ENCODE assay signal across 8 cellular contexts in genomic region chr13:32315255-32316029, GRCh38. TPM values are rescaled to one million over a fixed set of nuclear protein-coding genes. Genes with fewer than 3 reads are reported as not detected.
A peak's percentile ranks its signal among the peaks of the same experiment; 100 is the strongest.
DNase-seq lines count a peak whose midpoint lies in the region; ATAC-seq and TF ChIP-seq lines count a peak whose summit lies in the region.

Gene BRCA2 (plus strand): TSS chr13:32315508. CDS start chr13:32316461, 953 bp downstream.
A gene with protein sequence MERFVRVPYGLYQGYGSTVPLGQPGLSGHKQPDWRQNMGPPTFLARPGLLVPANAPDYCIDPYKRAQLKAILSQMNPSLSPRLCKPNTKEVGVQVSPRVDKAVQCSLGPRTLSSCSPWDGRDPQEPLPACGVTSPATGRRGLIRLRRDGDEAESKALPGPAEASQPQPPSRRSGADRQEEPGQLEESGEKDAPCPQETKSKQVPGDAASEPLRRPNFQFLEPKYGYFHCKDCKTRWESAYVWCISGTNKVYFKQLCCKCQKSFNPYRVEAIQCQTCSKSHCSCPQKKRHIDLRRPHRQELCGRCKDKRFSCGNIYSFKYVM (minus strand): TSS chr13:32315363. CDS start chr13:32311925, 3,438 bp downstream.

- no peaks in the 10 kb centered on the region for H3K79me2 ChIP-seq in neural cell (replicated peaks; ENCODE audit: insufficient read depth, low read length)

- peak; percentile 92 for ATAC-seq in GM21825 (IDR thresholded peaks at IDR 0.05; ENCODE audit: unreplicated experiment)

- peak within 1 kb of the TSS; percentile 99 for H3K27ac Mint-ChIP-seq in stimulated activated naive CD8-positive, alpha-beta T cell treated with anti-CD3 and anti-CD28 coated beads, Interleukin-15, Interleukin-2, amounts not matched to agents 100 ng/mL and 50 ng/mL, for 24 hours

- peaks cover 18% of the 10 kb centered on the region for H3K4me1 Mint-ChIP-seq in stimulated activated naive CD8-positive, alpha-beta T cell treated with anti-CD3 and anti-CD28 coated beads, Interleukin-15, Interleukin-2, amounts not matched to agents 100 ng/mL and 50 ng/mL, for 24 hours (ENCODE audit: low read depth)

- no peaks in the 10 kb centered on the region for H3F3A ChIP-seq in neural cell (ENCODE audit: insufficient read depth, low read length, poor library complexity, severe bottlenecking)

- no peaks in the 10 kb centered on the region for H4K20me1 ChIP-seq in neural cell (ENCODE audit: insufficient read depth)

- peaks cover 29% of the 10 kb centered on the region for H3K36me3 Mint-ChIP-seq in stimulated activated naive CD8-positive, alpha-beta T cell treated with anti-CD3 and anti-CD28 coated beads, Interleukin-15, Interleukin-2, amounts not matched to agents 100 ng/mL and 50 ng/mL, for 24 hours (ENCODE audit: low read depth)

- peak; percentile 20 for TF ChIP-seq CTCF in neural cell (IDR thresholded peaks at IDR 0.05; ENCODE audit: poor library complexity, severe bottlenecking)

- H3K9me2 ChIP-seq in neural cell (ENCODE audit: insufficient read depth, low read length): no peaks in the 10 kb centered on the region

- H3K9me3 ChIP-seq in KOPT-K1 (ENCODE audit: insufficient read depth, low read length, poor library complexity, severe bottlenecking) (no peaks in the 10 kb centered on the region), neural cell (ENCODE audit: low read length) (no peaks in the 10 kb centered on the region)

- H3K9ac ChIP-seq in neural cell (ENCODE audit: low read length): peak within 1 kb of the TSS; percentile 72

- peak within 1 kb of the TSS; percentile 92 for H3K4me3 Mint-ChIP-seq in stimulated activated naive CD8-positive, alpha-beta T cell treated with anti-CD3 and anti-CD28 coated beads, Interleukin-15, Interleukin-2, amounts not matched to agents 100 ng/mL and 50 ng/mL, for 24 hours

- peaks cover 31% of the 10 kb centered on the region for H3K36me3 ChIP-seq in KOPT-K1 (ENCODE audit: insufficient read depth, low read length)
- no peaks in the 10 kb centered on the region for H3K36me3 ChIP-seq in neural cell (ENCODE audit: insufficient read depth, low read length)

- no peaks in the 10 kb centered on the region for H3K9me3 Mint-ChIP-seq in stimulated activated naive CD8-positive, alpha-beta T cell treated with anti-CD3 and anti-CD28 coated beads, Interleukin-15, Interleukin-2, amounts not matched to agents 100 ng/mL and 50 ng/mL, for 24 hours

- peak; percentile 59 for TF ChIP-seq EP300 in neural cell (conservative IDR thresholded peaks at IDR 0.05; ENCODE audit: poor library complexity, severe bottlenecking)

- peak; percentile 39 for TF ChIP-seq RAD21 in neural cell (conservative IDR thresholded peaks at IDR 0.05)

- H2AFZ ChIP-seq in neural cell (ENCODE audit: low read depth, low read length): peak within 1 kb of the TSS; percentile 97

- peak within 1 kb of the TSS; percentile 59 for H3K4me2 ChIP-seq in neural cell (ENCODE audit: low read length)

- peak; percentile 95 for DNase-seq in EL
- DNase-seq in activated effector memory CD4-positive, alpha-beta T cell treated with anti-CD3 and anti-CD28 coated beads, Interleukin-2, amount 50 U/mL, for 16 hours: peak; percentile 96
- DNase-seq in fibroblast of the conjunctiva (ENCODE audit: low read depth): peak; percentile 76

- H3K27ac ChIP-seq in KOPT-K1 (ENCODE audit: low read depth, low read length, poor library complexity, severe bottlenecking) (peak within 1 kb of the TSS; percentile 88), neural cell (ENCODE audit: low read length) (peak within 1 kb of the TSS; percentile 75)

- H3K27me3 ChIP-seq in neural cell (ENCODE audit: insufficient read depth, low read depth, low read length): no peaks in the 10 kb centered on the region

- TF ChIP-seq POLR2A in Raji (IDR thresholded peaks at IDR 0.05; ENCODE audit: insufficient read depth, low read depth, low read length): peak; percentile 94

- no peaks in the 10 kb centered on the region for H3K27me3 Mint-ChIP-seq in stimulated activated naive CD8-positive, alpha-beta T cell treated with anti-CD3 and anti-CD28 coated beads, Interleukin-15, Interleukin-2, amounts not matched to agents 100 ng/mL and 50 ng/mL, for 24 hours

- peak within 1 kb of the TSS; percentile 89 for H3K4me3 ChIP-seq in neural cell (ENCODE audit: low read length)

TF ChIP-seq in neural cell, 6 proteins besides CTCF, POLR2A, EP300 and RAD21:
- TF ChIP-seq TAF1 (IDR thresholded peaks at IDR 0.05; ENCODE audit: low read depth) (no peak), REST (IDR thresholded peaks at IDR 0.05; ENCODE audit: borderline replicate concordance) (no peak), SMC3 (conservative IDR thresholded peaks at IDR 0.05; ENCODE audit: poor library complexity) (no peak), EZH2 (IDR thresholded peaks at IDR 0.05; ENCODE audit: borderline replicate concordance, insufficient read depth, low read length, poor library complexity, severe bottlenecking) (no peak), MXI1 (conservative IDR thresholded peaks at IDR 0.05; ENCODE audit: poor library complexity, severe bottlenecking) (peak; percentile 99), POLR2AphosphoS5 (IDR thresholded peaks at IDR 0.05) (peak; percentile 89)
TF ChIP-seq in neural cell: peak in this region for 2.

RNA-seq across cellular contexts. Expression of gene BRCA2, which starts in this region (rescaled TPM):
- 0.11 and 0.32 TPM in 2 replicates for polyA plus RNA-seq in neural cell
- polyA minus RNA-seq in neural cell: 0.97 and 1.9 TPM in 2 replicates

RNA-seq across cellular contexts. Expression of the second gene that starts in this region (rescaled TPM):
- polyA plus RNA-seq in neural cell: not detected in 2 replicates
- not detected in 2 replicates for polyA minus RNA-seq in neural cell

Comparison
In these comparisons a context has a peak if more than half of its experiments do, and no peak if none do; other contexts are left out.
1. Peak in every context shown above with its lines: DNase-seq, ATAC-seq, H3K4me3 ChIP-seq and H3K27ac ChIP-seq.